ENCODE assay signal across 8 cellular contexts in genomic region chr14:54902521-54903420, GRCh38. TPM values are rescaled to one million over a fixed set of nuclear protein-coding genes. Genes with fewer than 3 reads are reported as not detected.
DNase-seq lines count a peak whose midpoint lies in the region; ATAC-seq lines count a peak whose summit lies in the region.

Gene GCH1 (minus strand): TSS chr14:54902826. CDS start chr14:54902663, 163 bp downstream.

- peaks cover 49% of the 10 kb centered on the region for H3K27me3 ChIP-seq in ectodermal cell (ENCODE audit: control insufficient read depth, insufficient read depth, low read length, poor library complexity, severe bottlenecking)
- H3K27me3 ChIP-seq in mesendoderm (ENCODE audit: insufficient read depth, low read length, poor library complexity): peaks cover 7% of the 10 kb centered on the region

- 1% methylated on average over 83 of the region's 83 CpGs for WGBS in ectodermal cell, 2 experiments
- WGBS in mesendoderm (ENCODE audit: extremely low coverage, insufficient coverage, low lambda C conversion rate): no CpG with 5 or more reads among the region's 83 CpGs

- no peaks in the 10 kb centered on the region for H3K9me3 ChIP-seq in ectodermal cell (ENCODE audit: control insufficient read depth, low read length)

- H3K27ac ChIP-seq in ectodermal cell (ENCODE audit: insufficient read depth, low read depth, low read length, poor library complexity, severe bottlenecking) (no peak within 1 kb of the TSS), mesendoderm (ENCODE audit: low read depth, low read length) (no peak within 1 kb of the TSS)

- H3K4me2 ChIP-seq in mesendoderm (ENCODE audit: low read length): peak within 1 kb of the TSS; percentile 90

- no peaks in the 10 kb centered on the region for H3K79me1 ChIP-seq in mesendoderm (ENCODE audit: low read length)

- no peak within 1 kb of the TSS for H2AK5ac ChIP-seq in mesendoderm (ENCODE audit: low read length)

- H3K79me2 ChIP-seq in mesendoderm (ENCODE audit: control insufficient read depth, insufficient read depth, low read length): no peaks in the 10 kb centered on the region

- H3K4ac ChIP-seq in mesendoderm (ENCODE audit: low read depth, low read length): no peak within 1 kb of the TSS

- no peak within 1 kb of the TSS for H4K5ac ChIP-seq in mesendoderm (ENCODE audit: low read length)

- DNase-seq in Ammon's horn (ENCODE audit: low spot score) (peak; percentile 64), NCI-H460 (ENCODE audit: extremely low read depth, low read depth) (peak; percentile 64), mesendoderm (peak; percentile 88)
- DNase-seq in activated CD4-positive, alpha-beta T cell treated with anti-CD3 and anti-CD28 coated beads, Interleukin-2, amount 50 U/mL, for 24 hours (ENCODE audit: low read depth in 1 of 2, low spot score in 1 of 2): peak; percentile 52 to 53
- DNase-seq in stimulated activated CD8-positive, alpha-beta memory T cell treated with anti-CD3 and anti-CD28 coated beads, Interleukin-15, amount 100 ng/mL, for 4 hours (ENCODE audit: low read depth in 2 of 2): peak; percentile 42 to 66

- H2BK15ac ChIP-seq in mesendoderm (replicated peaks; ENCODE audit: low read depth): no peak within 1 kb of the TSS

- H2BK5ac ChIP-seq in mesendoderm (ENCODE audit: low read length): no peak within 1 kb of the TSS

- peak within 1 kb of the TSS; percentile 86 for H3K9ac ChIP-seq in mesendoderm (ENCODE audit: low read length)

- no peak within 1 kb of the TSS for H3K18ac ChIP-seq in mesendoderm (ENCODE audit: low read length)

- H3K4me1 ChIP-seq in ectodermal cell (ENCODE audit: control insufficient read depth, insufficient read depth, low read length) (no peaks in the 10 kb centered on the region), mesendoderm (ENCODE audit: control insufficient read depth, low read depth, low read length) (no peaks in the 10 kb centered on the region)

- H3K56ac ChIP-seq in mesendoderm (ENCODE audit: low read length): peak within 1 kb of the TSS; percentile 86

- peak within 1 kb of the TSS; percentile 78 for H3K4me3 ChIP-seq in ectodermal cell (ENCODE audit: insufficient read depth, low read depth, low read length)
- H3K4me3 ChIP-seq in mesendoderm (ENCODE audit: low read length): peak within 1 kb of the TSS; percentile 63

- H3K36me3 ChIP-seq in ectodermal cell (ENCODE audit: control insufficient read depth, insufficient read depth, low read length) (no peaks in the 10 kb centered on the region), mesendoderm (ENCODE audit: control insufficient read depth, insufficient read depth, low read length) (no peaks in the 10 kb centered on the region)

- no peak within 1 kb of the TSS for H2BK120ac ChIP-seq in mesendoderm (ENCODE audit: low read depth, low read length)

- H3K23ac ChIP-seq in mesendoderm (ENCODE audit: low read length): peak within 1 kb of the TSS; percentile 9

- ATAC-seq in GM19025 (IDR thresholded peaks at IDR 0.05; ENCODE audit: low read depth, unreplicated experiment) (peak; percentile 83), HG03280 (IDR thresholded peaks at IDR 0.05; ENCODE audit: unreplicated experiment) (peak; percentile 84)

- H4K8ac ChIP-seq in mesendoderm (ENCODE audit: low read depth, low read length): no peak within 1 kb of the TSS

RNA-seq across cellular contexts. Expression of gene GCH1, which starts in this region (rescaled TPM):
- 11.5 and 15.2 TPM in 2 replicates for total RNA-seq in NCI-H460 (2014; rRNA removed; shearing (Covaris generic))
- polyA plus RNA-seq in NCI-H460 (2014; cell fraction: nucleus; rRNA removed): 11.3 and 18.3 TPM in 2 replicates
- polyA plus RNA-seq in ectodermal cell (2013, experiment 1 of 4): 2.1 TPM
- 2.3 TPM for polyA plus RNA-seq in ectodermal cell (2013, experiment 2 of 4)
- 2.1 TPM for polyA plus RNA-seq in ectodermal cell (2013, experiment 3 of 4)
- 1.9 TPM for polyA plus RNA-seq in ectodermal cell (2013, experiment 4 of 4)
- polyA plus RNA-seq in mesendoderm (2013, experiment 1 of 2): 7.2 TPM
- 8.2 TPM for polyA plus RNA-seq in mesendoderm (2013, experiment 2 of 2)
